Comparison of ENCODE assay signal across 21 cellular contexts in genomic region chr1:61163355-61163754, GRCh38.
DNase-seq lines count a peak whose midpoint lies in the region; ATAC-seq and TF ChIP-seq lines count a peak whose summit lies in the region.
"Had no signal": no experiment of that assay in that cellular context is flagged by ENCODE, and none has a peak within 500 bp of the region (broad histone marks: within the 10 kb centered on the region; RNA-seq: fewer than 3 reads in every experiment).

No MANE protein-coding gene starts in this region.

- no peaks in the 10 kb centered on the region for H3K9me3 ChIP-seq in GM23248 (ENCODE audit: low read depth)
- no peaks in the 10 kb centered on the region for H3K9me3 ChIP-seq in SK-N-MC (ENCODE audit: low read depth, low read length)
- no peaks in the 10 kb centered on the region for H3K9me3 ChIP-seq in esophagus squamous epithelium
- H3K9me3 ChIP-seq in thoracic aorta: no peaks in the 10 kb centered on the region
- H3K9me3 ChIP-seq: HAP-1 had no signal

- no peak for ATAC-seq in thoracic aorta (ENCODE audit: insufficient number of reproducible peaks, low FRiP score, low read depth)
- ATAC-seq: CD8-positive, alpha-beta T cell; GM12878 had no signal

- no peaks in the 10 kb centered on the region for H4K20me1 ChIP-seq in GM23248 (ENCODE audit: insufficient read depth)

- H3K9me2 ChIP-seq in GM23248 (ENCODE audit: insufficient read depth): no peaks in the 10 kb centered on the region

- H3F3A ChIP-seq in GM23248 (ENCODE audit: insufficient read depth): peaks cover 25% of the 10 kb centered on the region

- no peak overlapping the region for H3K4me3 ChIP-seq in GM23248
- no peak overlapping the region for H3K4me3 ChIP-seq in SK-N-MC
- H3K4me3 ChIP-seq in esophagus squamous epithelium: no peak overlapping the region
- H3K4me3 ChIP-seq in thoracic aorta: no peak overlapping the region
- H3K4me3 ChIP-seq: GM12878, HAP-1 had no signal

- H2AFZ ChIP-seq in GM23248: no peak overlapping the region

- DNase-seq in GM23248 (no peak), SK-N-MC (ENCODE audit: low read depth, low spot score) (no peak), esophagus squamous epithelium (lab: John Stamatoyannopoulos, UW) (no peak), thoracic aorta (ENCODE audit: low spot score) (no peak), ureter (ENCODE audit: low spot score) (no peak), putamen (ENCODE audit: low spot score) (no peak), germinal center (ENCODE audit: low spot score) (no peak)
- DNase-seq: AML-193; C1 segment of cervical spinal cord; CD8-positive, alpha-beta T cell; DND-41; Kasumi-1; NCI-H1417; NCI-H1694 treated with DMSO at 0.1 percent for 48 hours; NCI-H510A; NCI-H748 treated with DMSO at 0.1 percent for 48 hours; NK-92 treated with Interleukin-12 subunit alpha and Interleukin-12 subunit beta, amount 100 ng/mL, for 24 hours; SHP77 treated with DMSO at 0.1 percent for 48 hours had no signal

- peak overlapping the region; percentile 29 for H3K27ac ChIP-seq in GM23248
- H3K27ac ChIP-seq in SK-N-MC: peak overlapping the region; percentile 60
- H3K27ac ChIP-seq in esophagus squamous epithelium: peak overlapping the region in 3 of 4 donors; percentile 22 to 63 (median 44)
- peak overlapping the region; percentile 24 to 39 for H3K27ac ChIP-seq in thoracic aorta
- H3K27ac ChIP-seq: RWPE1 had no signal

- WGBS in GM23248 (ENCODE audit: low coverage in 1 of 2, low lambda C conversion rate in 2 of 2, missing lambda C conversion rate in 2 of 2), 2 experiments: 96 to 97% methylated on average over 1 of the region's 1 CpG
- WGBS in esophagus squamous epithelium, 2 donors: 90 to 93% methylated on average over 1 of the region's 1 CpG

- H3K4me1 ChIP-seq in GM23248 (ENCODE audit: insufficient read depth): peaks cover 30% of the 10 kb centered on the region
- H3K4me1 ChIP-seq in esophagus squamous epithelium: peaks cover 4 to 72% (median 17%) of the 10 kb centered on the region in 3 donors
- peaks cover 25 to 76% of the 10 kb centered on the region in 2 donors for H3K4me1 ChIP-seq in thoracic aorta (ENCODE audit: control insufficient read depth in 1 of 2, low read depth in 2 of 2)
- H3K4me1 ChIP-seq: HAP-1 had no signal

- H3K4me2 ChIP-seq in GM23248 (ENCODE audit: unreplicated experiment): peak overlapping the region; percentile 52

- no peak for TF ChIP-seq POLR2A in esophagus squamous epithelium (IDR thresholded peaks at IDR 0.05)

- H3K36me3 ChIP-seq in GM23248 (ENCODE audit: low read depth) (no peaks in the 10 kb centered on the region), SK-N-MC (ENCODE audit: insufficient read depth, low read length) (no peaks in the 10 kb centered on the region), esophagus squamous epithelium (no peaks in the 10 kb centered on the region), thoracic aorta (no peaks in the 10 kb centered on the region)
- H3K36me3 ChIP-seq: HAP-1 had no signal

- intact Hi-C loops in esophagus squamous epithelium (cut with DNase I): no loop called here

- TF ChIP-seq CTCF in esophagus squamous epithelium (IDR thresholded peaks at IDR 0.05) (no peak), thoracic aorta (IDR thresholded peaks at IDR 0.05) (no peak)

- H3K79me2 ChIP-seq in GM23248 (ENCODE audit: insufficient read depth): no peaks in the 10 kb centered on the region

- in situ Hi-C loops in GM23248 (cut with MboI): no loop called here

- H3K9ac ChIP-seq in GM23248 (no peak overlapping the region), SK-N-MC (ENCODE audit: insufficient read length) (no peak overlapping the region)

- no peaks in the 10 kb centered on the region for H3K27me3 ChIP-seq in GM23248 (replicated peaks; ENCODE audit: insufficient read depth)
- H3K27me3 ChIP-seq in esophagus squamous epithelium: no peaks in the 10 kb centered on the region
- H3K27me3 ChIP-seq in thoracic aorta (replicated peaks; ENCODE audit: insufficient read depth): no peaks in the 10 kb centered on the region
